10 cellular contexts compared by ENCODE assay signal in the genomic region with DNA sequence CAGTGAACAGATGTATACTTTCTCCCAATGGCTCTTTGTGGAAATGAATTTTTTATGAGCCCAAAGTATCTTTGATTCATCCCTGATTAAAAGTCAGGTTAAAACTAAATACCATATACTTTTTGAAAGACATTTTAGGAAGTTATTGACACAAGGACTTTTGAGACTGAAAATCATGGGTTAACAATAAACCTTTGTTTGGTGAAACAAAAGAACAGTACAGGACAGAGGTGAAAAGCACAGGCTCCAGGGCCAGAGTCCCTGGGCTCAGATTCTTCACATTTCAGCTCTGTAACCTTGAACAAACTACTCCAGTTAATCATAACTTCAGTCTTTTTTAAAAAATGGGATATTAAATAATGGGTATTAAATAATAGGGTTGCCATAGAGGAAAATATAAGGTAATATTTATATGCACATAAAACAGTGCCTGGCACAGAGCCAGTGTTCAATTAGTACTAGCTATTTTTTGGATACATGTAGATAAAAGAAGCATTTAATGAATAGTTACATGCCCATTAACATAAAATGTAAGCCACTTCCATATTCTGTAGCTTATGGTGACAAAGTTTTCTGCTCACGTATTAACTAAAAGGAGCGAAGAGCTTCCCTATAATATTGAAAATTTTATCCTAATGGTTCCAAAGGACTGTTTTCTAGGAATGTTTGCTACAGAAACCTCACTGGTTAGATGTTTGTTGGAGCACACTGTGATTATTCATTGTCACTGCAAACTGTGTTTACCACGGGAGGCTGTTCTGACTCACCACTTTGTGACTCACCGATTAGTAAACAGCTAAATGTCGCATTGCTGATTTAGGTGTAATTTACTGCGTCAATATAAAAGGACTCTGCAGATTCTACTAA.
A peak's percentile ranks its signal among the peaks of the same experiment; 100 is the strongest.
DNase-seq lines count a peak whose midpoint lies in the region; ATAC-seq, FAIRE-seq and TF ChIP-seq lines count a peak whose summit lies in the region.
"Had no signal": no experiment of that assay in that cellular context is flagged by ENCODE, and none has a peak within 500 bp of the region (broad histone marks: within the 10 kb centered on the region; RNA-seq: fewer than 3 reads in every experiment).

No MANE protein-coding gene starts in this region.

- no peak for TF ChIP-seq POLR2A in K562 (conservative IDR thresholded peaks at IDR 0.05)

- WGBS in K562 (ENCODE audit: insufficient coverage, low coverage, missing lambda C conversion rate): 7% methylated on average over 6 of the region's 6 CpGs

- peak; percentile 88 for FAIRE-seq in K562 (lab: Jason Lieb, UNC)
- FAIRE-seq: TTC549 had no signal

- H3K9ac ChIP-seq in K562 (ENCODE audit: insufficient read depth in 1 of 2, low read depth in 2 of 2, low read length in 2 of 2): no peak overlapping the region

- H3K27ac ChIP-seq in K562 (ENCODE audit: extremely low read depth, low read depth, low read length): peak overlapping the region; percentile 65; the same call in 1 of the 3 replicates
- H3K27ac ChIP-seq: right lobe of liver had no signal

- CTCF ChIA-PET in K562 (lab: Yijun Ruan, JAX; ENCODE audit: low intra/inter-chr PET ratio): no interaction called here

- H3K36me3 ChIP-seq in K562 (ENCODE audit: control insufficient read depth, insufficient read depth, low read length): no peaks in the 10 kb centered on the region
- H3K36me3 ChIP-seq: right lobe of liver had no signal

- in situ Hi-C loops in K562 (cut with MboI): no loop called here

- H3K4me3 ChIP-seq in LNCaP clone FGC (ENCODE audit: low read depth, low read length): no peak overlapping the region; the same call in 1 of the 2 replicates
- no peak overlapping the region for H3K4me3 ChIP-seq in K562
- H3K4me3 ChIP-seq: right lobe of liver had no signal

- no peak for TF ChIP-seq RAD21 in K562 (CRISPR knock-in tag; conservative IDR thresholded peaks at IDR 0.05 in 1 of 2, IDR thresholded peaks at IDR 0.05 in 1 of 2)

- H3K9me1 ChIP-seq in K562 (ENCODE audit: control insufficient read depth, insufficient read depth, low read length): no peaks in the 10 kb centered on the region

- no peaks in the 10 kb centered on the region for H3K27me3 ChIP-seq in K562 (ENCODE audit: control insufficient read depth in 2 of 2, insufficient read depth in 2 of 2, low read length in 2 of 2)
- H3K27me3 ChIP-seq: right lobe of liver had no signal

- DNase-seq in DMS53 (lab: John Stamatoyannopoulos, UW) (peak; percentile 92), LNCaP clone FGC (ENCODE audit: low read depth) (peak; percentile 85), K562 (ENCODE audit: extremely low read depth in 1 of 4, low spot score in 3 of 4) (peak; percentile 15 to 56 (median 22)), lung microvascular endothelial cell (ENCODE audit: low read depth in 2 of 2) (peak; percentile 20 to 61), NCI-H1092 treated with DMSO at 0.1 percent for 48 hours (lab: John Stamatoyannopoulos, UW) (no peak)
- DNase-seq in stimulated activated naive CD4-positive, alpha-beta T cell (lab: John Stamatoyannopoulos, UW): no peak
- DNase-seq in stimulated activated naive CD4-positive, alpha-beta T cell treated with Interleukin-2 at 50 U/mL for 16 hours (lab: John Stamatoyannopoulos, UW): no peak
- DNase-seq: right lobe of liver had no signal

- peak overlapping the region; percentile 63; the same call in 1 of the 2 replicates for H2AFZ ChIP-seq in K562 (ENCODE audit: low read depth, low read length)

- peak; percentile 69 for TF ChIP-seq EP300 in K562 (IDR thresholded peaks at IDR 0.05; ENCODE audit: low read length)

- no peak for TF ChIP-seq CTCF in LNCaP clone FGC (IDR thresholded peaks at IDR 0.05; ENCODE audit: control insufficient read depth, extremely low read depth, insufficient read depth)
- TF ChIP-seq CTCF in K562 (IDR thresholded peaks at IDR 0.05 in 2 of 3, conservative IDR thresholded peaks at IDR 0.05 in 1 of 3; ENCODE audit: insufficient read depth in 2 of 3, low read depth in 1 of 3, low read length in 3 of 3): no peak

- no peaks in the 10 kb centered on the region for H3K79me2 ChIP-seq in K562 (ENCODE audit: control insufficient read depth, insufficient read depth, low read length)

- POLR2A ChIA-PET in K562 (lab: Yijun Ruan, JAX): interaction anchor here (1.1 kb wide), 1 partner anchor 214 kb away, joined by 3 read pairs; no protein-coding TSS in a partner anchor

- no peaks in the 10 kb centered on the region for H4K20me1 ChIP-seq in K562 (replicated peaks; ENCODE audit: control insufficient read depth, insufficient read depth, low read length)

- no peaks in the 10 kb centered on the region for H3K9me3 ChIP-seq in K562 (replicated peaks; ENCODE audit: control insufficient read depth, insufficient read depth, low read depth, low read length)
- H3K9me3 ChIP-seq: right lobe of liver had no signal

- ATAC-seq in K562: peak; percentile 74
- no peak for ATAC-seq in GM18907 (IDR thresholded peaks at IDR 0.05; ENCODE audit: unreplicated experiment)

- H3K4me1 ChIP-seq in K562 (replicated peaks in 1 of 2; ENCODE audit: control insufficient read depth in 2 of 2, insufficient read depth in 2 of 2, low read length in 2 of 2): peaks cover 0 to 45% of the 10 kb centered on the region in 2 experiments; a peak in 4 of 5 replicates
- H3K4me1 ChIP-seq: right lobe of liver had no signal

- no TSS peak for BruUV-seq in K562 (replicated peaks; lab: Mats Ljungman, UMichigan)

- H3K4me2 ChIP-seq in K562 (ENCODE audit: insufficient read depth, low read length): no peak overlapping the region; the same call in 1 of the 2 replicates

- intact Hi-C loops in K562 (cut with micrococcal nuclease): no loop called here

TF ChIP-seq in K562, 482 proteins besides CTCF, POLR2A, EP300 and RAD21 (continues in another document):
- no peak for TF ChIP-seq E2F5 (CRISPR knock-in tag; IDR thresholded peaks at IDR 0.05)
- TF ChIP-seq ZNF561 (CRISPR knock-in tag; conservative IDR thresholded peaks at IDR 0.05): no peak
- TF ChIP-seq ESRRA (IDR thresholded peaks at IDR 0.05; ENCODE audit: borderline replicate concordance, low read depth): no peak
- no peak for TF ChIP-seq ZBTB43 (CRISPR knock-in tag; IDR thresholded peaks at IDR 0.05)
- TF ChIP-seq ZNF592 (IDR thresholded peaks at IDR 0.05): no peak
- TF ChIP-seq, protein P1, sequence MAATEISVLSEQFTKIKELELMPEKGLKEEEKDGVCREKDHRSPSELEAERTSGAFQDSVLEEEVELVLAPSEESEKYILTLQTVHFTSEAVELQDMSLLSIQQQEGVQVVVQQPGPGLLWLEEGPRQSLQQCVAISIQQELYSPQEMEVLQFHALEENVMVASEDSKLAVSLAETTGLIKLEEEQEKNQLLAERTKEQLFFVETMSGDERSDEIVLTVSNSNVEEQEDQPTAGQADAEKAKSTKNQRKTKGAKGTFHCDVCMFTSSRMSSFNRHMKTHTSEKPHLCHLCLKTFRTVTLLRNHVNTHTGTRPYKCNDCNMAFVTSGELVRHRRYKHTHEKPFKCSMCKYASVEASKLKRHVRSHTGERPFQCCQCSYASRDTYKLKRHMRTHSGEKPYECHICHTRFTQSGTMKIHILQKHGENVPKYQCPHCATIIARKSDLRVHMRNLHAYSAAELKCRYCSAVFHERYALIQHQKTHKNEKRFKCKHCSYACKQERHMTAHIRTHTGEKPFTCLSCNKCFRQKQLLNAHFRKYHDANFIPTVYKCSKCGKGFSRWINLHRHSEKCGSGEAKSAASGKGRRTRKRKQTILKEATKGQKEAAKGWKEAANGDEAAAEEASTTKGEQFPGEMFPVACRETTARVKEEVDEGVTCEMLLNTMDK (IDR thresholded peaks at IDR 0.05; ENCODE audit: borderline replicate concordance, insufficient read depth, low read depth, low read length, poor library complexity, severe bottlenecking): no peak

Comparison
In these comparisons a context has a peak if more than half of its experiments do, and no peak if none do; other contexts are left out.
1. DNase-seq: peak in DMS53 (single experiment), LNCaP clone FGC (single experiment), K562 (4 of 4) and lung microvascular endothelial cell (2 of 2); none in NCI-H1092 treated with DMSO at 0.1 percent for 48 hours (single experiment), stimulated activated naive CD4-positive, alpha-beta T cell (0 of 6) and stimulated activated naive CD4-positive, alpha-beta T cell treated with Interleukin-2 at 50 U/mL for 16 hours (single experiment).